Comparison of ENCODE assay signal across 8 cellular contexts in genomic region chr3:184157206-184157605, GRCh38. TPM values are rescaled to one million over a fixed set of nuclear protein-coding genes. Genes with fewer than 3 reads are reported as not detected.
A peak's percentile ranks its signal among the peaks of the same experiment; 100 is the strongest.
DNase-seq lines count a peak whose midpoint lies in the region; ATAC-seq, FAIRE-seq and TF ChIP-seq lines count a peak whose summit lies in the region.

No MANE protein-coding gene starts in this region.

- no peaks in the 10 kb centered on the region for H3K27me3 ChIP-seq in CD4-positive, alpha-beta T cell (ENCODE audit: control insufficient read depth, insufficient read depth, low read length)
- H3K27me3 ChIP-seq in endothelial cell of umbilical vein (ENCODE audit: control insufficient read depth in 2 of 2, insufficient read depth in 2 of 2, low read length in 2 of 2), result no peaks in the 10 kb centered on the region

- H3K36me3 Mint-ChIP-seq in CD4-positive, alpha-beta T cell (ENCODE audit: low read depth), result peaks cover 8% of the 10 kb centered on the region

- dilution Hi-C loops in endothelial cell of umbilical vein (cut with MboI; ENCODE audit: extremely low pct_ligation_motif_present, low sequenced_read_pairs), result no loop called here

- no peaks in the 10 kb centered on the region for H3K27me3 Mint-ChIP-seq in CD4-positive, alpha-beta T cell

- H3K4me1 Mint-ChIP-seq in CD4-positive, alpha-beta T cell (ENCODE audit: low read depth), result peaks cover 55% of the 10 kb centered on the region

- peak overlapping the region; percentile 99 for H3K4me2 ChIP-seq in OCI-LY7 (ENCODE audit: low read length)
- H3K4me2 ChIP-seq in endothelial cell of umbilical vein (ENCODE audit: insufficient read depth, low read length), result peak overlapping the region; percentile 97

- ATAC-seq in CD4-positive, alpha-beta T cell (ENCODE audit: poor library complexity), result no peak
- ATAC-seq in omental fat pad (ENCODE audit: low FRiP score), result peak; percentile 9
- no peak for ATAC-seq in GM18511 (IDR thresholded peaks at IDR 0.05; ENCODE audit: unreplicated experiment)

- H3K9ac ChIP-seq in endothelial cell of umbilical vein (replicated peaks; ENCODE audit: extremely low read depth, insufficient read depth, low read length), result peak overlapping the region; percentile 80

- H3K4me3 Mint-ChIP-seq in CD4-positive, alpha-beta T cell, result peak overlapping the region; percentile 95

- H3K9me1 ChIP-seq in endothelial cell of umbilical vein (replicated peaks; ENCODE audit: control insufficient read depth, extremely low read depth, insufficient read depth, low read length), result no peaks in the 10 kb centered on the region

- H2AFZ ChIP-seq in OCI-LY7 (ENCODE audit: low read length) (no peak overlapping the region), endothelial cell of umbilical vein (ENCODE audit: low read depth, low read length) (no peak overlapping the region)

- no peaks in the 10 kb centered on the region for H3K9me3 Mint-ChIP-seq in CD4-positive, alpha-beta T cell

- intact Hi-C loops in CD4-positive, alpha-beta T cell (cut with DNase I, micrococcal nuclease), result loop anchor here in 1 of 2 experiments (2.0 kb wide), 1 partner anchor 16 kb away; no protein-coding TSS in a partner anchor
- intact Hi-C loops in OCI-LY7 (cut with micrococcal nuclease; ENCODE audit: unreplicated experiment), result loop anchor here (1.0 to 5.0 kb wide), 2 partner anchors 22 to 155 kb away; partner anchors contain the start of genes EIF2B5 and EIF4G1
- intact Hi-C loops in endothelial cell of umbilical vein (cut with micrococcal nuclease), result loop anchor here (1.0 kb wide), 1 partner anchor 17 kb away; the partner anchor contains the start of gene AP2M1

- TF ChIP-seq CTCF in CD4-positive, alpha-beta T cell (IDR thresholded peaks at IDR 0.05), result no peak
- TF ChIP-seq CTCF in OCI-LY7 (conservative IDR thresholded peaks at IDR 0.05; ENCODE audit: low read length) (no peak), endothelial cell of umbilical vein (IDR thresholded peaks at IDR 0.05; ENCODE audit: extremely low read depth in 1 of 2, insufficient read depth in 1 of 2, low read depth in 1 of 2, low read length in 2 of 2) (no peak), omental fat pad (IDR thresholded peaks at IDR 0.05) (no peak)

- H4K20me1 ChIP-seq in OCI-LY7 (ENCODE audit: insufficient read depth, low read length) (no peaks in the 10 kb centered on the region), endothelial cell of umbilical vein (replicated peaks; ENCODE audit: control insufficient read depth, extremely low read depth, insufficient read depth, low read length) (peaks cover 3% of the 10 kb centered on the region)

- H3K9me3 ChIP-seq in CD4-positive, alpha-beta T cell (ENCODE audit: control insufficient read depth, low read length), result no peaks in the 10 kb centered on the region
- H3K9me3 ChIP-seq in OCI-LY7 (ENCODE audit: low read length) (no peaks in the 10 kb centered on the region), endothelial cell of umbilical vein (replicated peaks; ENCODE audit: control insufficient read depth, insufficient read depth, low read length) (no peaks in the 10 kb centered on the region)

- no peak for DNase-seq in CD4-positive, alpha-beta T cell
- DNase-seq in OCI-LY7 (ENCODE audit: low spot score), result no peak
- DNase-seq in endothelial cell of umbilical vein (ENCODE audit: low read depth, low spot score), result no peak
- no peak for DNase-seq in omental fat pad (ENCODE audit: low spot score)
- no peak for DNase-seq in AG20443 (ENCODE audit: low spot score)
- DNase-seq in nucleus accumbens (lab: John Stamatoyannopoulos, UW), result no peak
- DNase-seq in COLO829 (ENCODE audit: low spot score), result no peak

- peak overlapping the region; percentile 28 for H3K27ac Mint-ChIP-seq in CD4-positive, alpha-beta T cell

- no peak for TF ChIP-seq POLR2A in endothelial cell of umbilical vein (IDR thresholded peaks at IDR 0.05; ENCODE audit: low read depth, low read length)

- POLR2A ChIA-PET in CD4-positive, alpha-beta T cell (lab: Charles Lee), result no interaction called here
- POLR2A ChIA-PET in OCI-LY7 (lab: Charles Lee), result interaction anchor here (1.0 to 3.1 kb wide), 3 partner anchors 17 to 29 kb away, joined by 3 to 20 read pairs (median 8); partner anchors contain the start of genes ABCF3, AP2M1 and EIF2B5
- POLR2A ChIA-PET in endothelial cell of umbilical vein (lab: Charles Lee), result interaction anchor here (1.1 kb wide), 1 partner anchor 16 kb away, joined by 3 read pairs; no protein-coding TSS in a partner anchor

- H3K36me3 ChIP-seq in OCI-LY7 (ENCODE audit: insufficient read depth, low read length), result no peaks in the 10 kb centered on the region
- no peaks in the 10 kb centered on the region for H3K36me3 ChIP-seq in endothelial cell of umbilical vein (ENCODE audit: control insufficient read depth in 2 of 2, extremely low read depth in 1 of 2, insufficient read depth in 2 of 2, low read length in 2 of 2)

- H3K79me2 ChIP-seq in OCI-LY7 (ENCODE audit: insufficient read depth, low read depth, low read length), result peaks cover 36% of the 10 kb centered on the region
- H3K79me2 ChIP-seq in endothelial cell of umbilical vein (ENCODE audit: control insufficient read depth, insufficient read depth, low read length), result peaks cover 55% of the 10 kb centered on the region

- CTCF ChIA-PET in CD4-positive, alpha-beta T cell (lab: Charles Lee), result interaction anchor here (1.0 kb wide), 1 partner anchor 9 kb away, joined by 3 read pairs; no protein-coding TSS in a partner anchor
- CTCF ChIA-PET in OCI-LY7 (lab: Charles Lee; ENCODE audit: unreplicated experiment) (no interaction called here), endothelial cell of umbilical vein (lab: Charles Lee) (interaction anchor here (0.5 to 2.6 kb wide), 4 partner anchors 12 to 272 kb away, joined by 3 to 11 read pairs (median 5); partner anchors contain the start of genes EIF2B5 and PARL)

- H3K4me3 ChIP-seq in OCI-LY7 (ENCODE audit: low read depth, low read length, poor library complexity, severe bottlenecking), result peak overlapping the region; percentile 92
- peak overlapping the region; percentile 78 to 87 (median 83) for H3K4me3 ChIP-seq in endothelial cell of umbilical vein (replicated peaks in 1 of 3; ENCODE audit: insufficient read depth in 1 of 3, low read depth in 1 of 3, low read length in 3 of 3)

- no peaks in the 10 kb centered on the region for H3K9me2 ChIP-seq in OCI-LY7 (ENCODE audit: insufficient read depth, low read length)

- no peak for FAIRE-seq in endothelial cell of umbilical vein (lab: Jason Lieb, UNC)

- no TSS peak for BruUV-seq in OCI-LY7 (replicated peaks; lab: Mats Ljungman, UMichigan)
- no TSS peak for BruUV-seq in endothelial cell of umbilical vein (replicated peaks; lab: Mats Ljungman, UMichigan)

- no peak overlapping the region for H3K27ac ChIP-seq in CD4-positive, alpha-beta T cell (ENCODE audit: low read depth, low read length)
- H3K27ac ChIP-seq in OCI-LY7 (ENCODE audit: low read depth, low read length, poor library complexity, severe bottlenecking) (peak overlapping the region; percentile 45), endothelial cell of umbilical vein (ENCODE audit: insufficient read depth, low read depth, low read length) (no peak overlapping the region)

- H3K4me1 ChIP-seq in OCI-LY7 (ENCODE audit: insufficient read depth, low read length, poor library complexity, severe bottlenecking) (peaks cover 23% of the 10 kb centered on the region), endothelial cell of umbilical vein (ENCODE audit: control insufficient read depth, extremely low read depth, insufficient read depth, low read length) (peaks cover 25% of the 10 kb centered on the region)

RNA-seq across cellular contexts. Expression of gene DVL3, which starts 2.0 kb away (rescaled TPM):
- total RNA-seq in CD4-positive, alpha-beta T cell, result 10 to 100 TPM; 30.0 to 31.7 TPM
- total RNA-seq in OCI-LY7 (2014; rRNA removed; shearing (Covaris generic)), result 38.5 and 41.3 TPM in 2 replicates
- total RNA-seq in OCI-LY7 (2022) (65.6 and 70.4 TPM in 2 replicates), endothelial cell of umbilical vein (59.0 and 61.3 TPM in 2 replicates), omental fat pad (10 to 100 TPM; 34.9 to 46.0 (median 43.2) TPM)
- 41.2 and 43.8 TPM in 2 replicates for polyA plus RNA-seq in endothelial cell of umbilical vein
- 21.0 and 24.5 TPM in 2 replicates for polyA plus RNA-seq in endothelial cell of umbilical vein (2011; cell fraction: cytosol; rRNA removed)
- polyA plus RNA-seq in endothelial cell of umbilical vein (2011; cell fraction: nucleus; rRNA removed), result 110 and 132 TPM in 2 replicates
- polyA plus RNA-seq in endothelial cell of umbilical vein (2012), result 35.4 and 36.5 TPM in 2 replicates
- 57.5 and 58.3 TPM in 2 replicates for polyA minus RNA-seq in endothelial cell of umbilical vein
- 46.0 TPM for polyA minus RNA-seq in endothelial cell of umbilical vein (2011; cell fraction: cytosol; rRNA and poly(A)+ RNA removed)
- polyA minus RNA-seq in endothelial cell of umbilical vein (2011; cell fraction: nucleus; rRNA and poly(A)+ RNA removed), result 40.9 and 49.7 TPM in 2 replicates

RNA-seq across cellular contexts. Expression of gene AP2M1, which starts 17.4 kb away (rescaled TPM):
- total RNA-seq in CD4-positive, alpha-beta T cell, result 100 to 1,000 TPM; 123 to 136 TPM
- total RNA-seq in OCI-LY7 (2014; rRNA removed; shearing (Covaris generic)), result 141 and 147 TPM in 2 replicates
- 158 and 168 TPM in 2 replicates for total RNA-seq in OCI-LY7 (2022)
- total RNA-seq in endothelial cell of umbilical vein, result 400 and 431 TPM in 2 replicates
- polyA plus RNA-seq in endothelial cell of umbilical vein, result 602 and 603 TPM in 2 replicates
- 496 and 577 TPM in 2 replicates for polyA plus RNA-seq in endothelial cell of umbilical vein (2011; cell fraction: cytosol; rRNA removed)
- polyA plus RNA-seq in endothelial cell of umbilical vein (2011; cell fraction: nucleus; rRNA removed), result 406 and 478 TPM in 2 replicates
- polyA plus RNA-seq in endothelial cell of umbilical vein (2012), result 522 and 611 TPM in 2 replicates
- polyA minus RNA-seq in endothelial cell of umbilical vein, result 444 and 455 TPM in 2 replicates
- 181 TPM for polyA minus RNA-seq in endothelial cell of umbilical vein (2011; cell fraction: cytosol; rRNA and poly(A)+ RNA removed)
- polyA minus RNA-seq in endothelial cell of umbilical vein (2011; cell fraction: nucleus; rRNA and poly(A)+ RNA removed), result 99.3 and 131 TPM in 2 replicates
- total RNA-seq in omental fat pad, result 100 to 1,000 TPM; 240 to 284 (median 246) TPM

RNA-seq across cellular contexts. Expression of gene EIF2B5, which starts 22.0 kb away (rescaled TPM):
- total RNA-seq in CD4-positive, alpha-beta T cell, result 10 to 100 TPM; 53.6 TPM
- total RNA-seq in OCI-LY7 (2014; rRNA removed; shearing (Covaris generic)), result 41.1 and 66.1 TPM in 2 replicates
- total RNA-seq in OCI-LY7 (2022) (56.7 and 57.4 TPM in 2 replicates), endothelial cell of umbilical vein (38.8 and 44.7 TPM in 2 replicates), omental fat pad (10 to 100 TPM; 28.5 to 50.3 (median 38.7) TPM)
- 35.5 and 42.7 TPM in 2 replicates for polyA plus RNA-seq in endothelial cell of umbilical vein
- polyA plus RNA-seq in endothelial cell of umbilical vein (2011; cell fraction: cytosol; rRNA removed), result 36.0 and 37.3 TPM in 2 replicates
- polyA plus RNA-seq in endothelial cell of umbilical vein (2011; cell fraction: nucleus; rRNA removed), result 124 and 139 TPM in 2 replicates
- polyA plus RNA-seq in endothelial cell of umbilical vein (2012), result 23.2 and 31.6 TPM in 2 replicates
- 42.7 and 48.8 TPM in 2 replicates for polyA minus RNA-seq in endothelial cell of umbilical vein
- 28.1 TPM for polyA minus RNA-seq in endothelial cell of umbilical vein (2011; cell fraction: cytosol; rRNA and poly(A)+ RNA removed)
- polyA minus RNA-seq in endothelial cell of umbilical vein (2011; cell fraction: nucleus; rRNA and poly(A)+ RNA removed), result 37.7 and 38.1 TPM in 2 replicates

RNA-seq across cellular contexts. Expression of gene ABCF3, which starts 28.8 kb away (rescaled TPM):
- total RNA-seq in CD4-positive, alpha-beta T cell, result 100 to 1,000 TPM; 163 to 166 TPM
- 38.9 and 51.6 TPM in 2 replicates for total RNA-seq in OCI-LY7 (2014; rRNA removed; shearing (Covaris generic))
- 59.0 and 67.1 TPM in 2 replicates for total RNA-seq in OCI-LY7 (2022)
- 65.6 and 68.8 TPM in 2 replicates for total RNA-seq in endothelial cell of umbilical vein
- 73.4 and 93.9 TPM in 2 replicates for polyA plus RNA-seq in endothelial cell of umbilical vein
- polyA plus RNA-seq in endothelial cell of umbilical vein (2011; cell fraction: cytosol; rRNA removed), result 45.0 and 49.5 TPM in 2 replicates
- polyA plus RNA-seq in endothelial cell of umbilical vein (2011; cell fraction: nucleus; rRNA removed), result 207 and 224 TPM in 2 replicates
- 34.2 and 44.9 TPM in 2 replicates for polyA plus RNA-seq in endothelial cell of umbilical vein (2012)
- 122 and 126 TPM in 2 replicates for polyA minus RNA-seq in endothelial cell of umbilical vein
- 69.3 TPM for polyA minus RNA-seq in endothelial cell of umbilical vein (2011; cell fraction: cytosol; rRNA and poly(A)+ RNA removed)
- polyA minus RNA-seq in endothelial cell of umbilical vein (2011; cell fraction: nucleus; rRNA and poly(A)+ RNA removed), result 68.6 and 77.4 TPM in 2 replicates
- 10 to 100 TPM; 41.0 to 76.7 (median 64.0) TPM for total RNA-seq in omental fat pad
